In genomic region chr19:13741893-13742292, GRCh38 we compare ENCODE assay signal across 22 cellular contexts.
"Had no signal": no experiment of that assay in that cellular context is flagged by ENCODE, and none has a peak within 500 bp of the region (broad histone marks: within the 10 kb centered on the region; RNA-seq: fewer than 3 reads in every experiment).

No MANE protein-coding gene starts in this region.

- H3K27ac Mint-ChIP-seq: memory B cell; natural killer cell; stimulated activated effector memory CD8-positive, alpha-beta T cell treated with anti-CD3 and anti-CD28 coated beads, Interleukin-12 subunit alpha, Interleukin-12 subunit beta, amount 100 ng/mL, for 72 hours had no signal

- H3K9me3 Mint-ChIP-seq: memory B cell; natural killer cell; stimulated activated effector memory CD8-positive, alpha-beta T cell treated with anti-CD3 and anti-CD28 coated beads, Interleukin-12 subunit alpha, Interleukin-12 subunit beta, amount 100 ng/mL, for 72 hours had no signal

- H3K36me3 Mint-ChIP-seq: natural killer cell; stimulated activated effector memory CD8-positive, alpha-beta T cell treated with anti-CD3 and anti-CD28 coated beads, Interleukin-12 subunit alpha, Interleukin-12 subunit beta, amount 100 ng/mL, for 72 hours had no signal

- DNase-seq: effector CD8-positive, alpha-beta T cell; foreskin fibroblast; gastrocnemius medialis; head of caudate nucleus; kidney; natural killer cell; sigmoid colon; stimulated activated CD4-positive, alpha-beta T cell treated with anti-CD3 and anti-CD28 coated beads, Interleukin-2, amount 100 ng/mL, for 24 hours; stimulated activated CD4-positive, alpha-beta T cell treated with anti-CD3 and anti-CD28 coated beads, Interleukin-4, amount 100 ng/mL, for 24 hours; stimulated activated naive CD4-positive, alpha-beta T cell treated with Interleukin-2 at 50 U/mL for 16 hours; substantia nigra; testis; tibial artery; upper lobe of right lung; uterus had no signal

- H3K27ac ChIP-seq: gastrocnemius medialis, neutrophil, prostate gland, right atrium auricular region, sigmoid colon, testis, tibial artery, upper lobe of right lung, uterus had no signal

- H3K27me3 ChIP-seq: gastrocnemius medialis, neutrophil, right atrium auricular region, sigmoid colon, testis, tibial artery, upper lobe of right lung, uterus had no signal

- H3K9me3 ChIP-seq: gastrocnemius medialis, neutrophil, prostate gland, right atrium auricular region, sigmoid colon, testis, tibial artery, upper lobe of right lung, uterus had no signal

- H3K4me1 Mint-ChIP-seq: memory B cell; stimulated activated effector memory CD8-positive, alpha-beta T cell treated with anti-CD3 and anti-CD28 coated beads, Interleukin-12 subunit alpha, Interleukin-12 subunit beta, amount 100 ng/mL, for 72 hours had no signal

- H3K27me3 Mint-ChIP-seq: memory B cell had no signal

- H3K4me3 ChIP-seq: gastrocnemius medialis, lung, prostate gland, right atrium auricular region, sigmoid colon, testis, tibial artery, upper lobe of right lung, uterus had no signal

- H3K4me3 Mint-ChIP-seq: memory B cell; natural killer cell; stimulated activated effector memory CD8-positive, alpha-beta T cell treated with anti-CD3 and anti-CD28 coated beads, Interleukin-12 subunit alpha, Interleukin-12 subunit beta, amount 100 ng/mL, for 72 hours had no signal

- H3K36me3 ChIP-seq: gastrocnemius medialis, neutrophil, prostate gland, right atrium auricular region, sigmoid colon, upper lobe of right lung, uterus had no signal

- H3K4me1 ChIP-seq: gastrocnemius medialis, prostate gland, right atrium auricular region, sigmoid colon, testis, tibial artery, upper lobe of right lung, uterus had no signal

- ATAC-seq: gastrocnemius medialis; left lobe of liver; natural killer cell; stimulated activated effector memory CD8-positive, alpha-beta T cell treated with anti-CD3 and anti-CD28 coated beads, Interleukin-12 subunit alpha, Interleukin-12 subunit beta, amount 100 ng/mL, for 72 hours; upper lobe of right lung had no signal
